ENCODE assay signal across 29 cellular contexts in genomic region chr4:107809236-107809635, GRCh38. TPM values are rescaled to one million over a fixed set of nuclear protein-coding genes. Genes with fewer than 3 reads are reported as not detected.
"Had no signal": no experiment of that assay in that cellular context is flagged by ENCODE, and none has a peak within 500 bp of the region (broad histone marks: within the 10 kb centered on the region; RNA-seq: fewer than 3 reads in every experiment).

No MANE protein-coding gene starts in this region.

- ATAC-seq: activated CD4-positive, alpha-beta T cell treated with anti-CD3 and anti-CD28 coated beads for 36 hours; activated CD4-positive, CD25-positive, alpha-beta regulatory T cell treated with anti-CD3 and anti-CD28 coated beads, Interleukin-2, amount 50 U/mL, for 24 hours; activated CD8-positive, alpha-beta T cell treated with anti-CD3 and anti-CD28 coated beads, Interleukin-2, amount 10 ng/mL, durations not matched to agents 7 days and 5 days; activated naive CD8-positive, alpha-beta T cell treated with anti-CD3 and anti-CD28 coated beads, Interleukin-2, amount 50 U/mL, for 24 hours; Panc1; WTC11 had no signal

- DNase-seq: activated CD4-positive, alpha-beta T cell treated with anti-CD3 and anti-CD28 coated beads for 36 hours; activated CD4-positive, alpha-beta T cell treated with anti-CD3 and anti-CD28 coated beads, Interleukin-2, amount 10 ng/mL, durations not matched to agents 7 days and 5 days; activated CD4-positive, alpha-beta T cell treated with anti-CD3 and anti-CD28 coated beads, Interleukin-2, amount 50 U/mL, for 48 hours; activated CD8-positive, alpha-beta T cell treated with anti-CD3 and anti-CD28 coated beads, Interleukin-2, amount 10 ng/mL, durations not matched to agents 7 days and 5 days; activated gamma-delta T cell treated with Interleukin-2 at 50 U/mL for 16 hours; activated naive CD4-positive, alpha-beta T cell treated with anti-CD3 and anti-CD28 coated beads for 36 hours; activated naive CD8-positive, alpha-beta T cell treated with anti-CD3 and anti-CD28 coated beads, Interleukin-2, amount 50 U/mL, for 24 hours; activated T-cell treated with anti-CD3 and anti-CD28 coated beads, Interleukin-2, amount 50 U/mL, for 24 hours; anterior cingulate cortex; brain microvascular endothelial cell; KG1; MM.1S; MV-4-11; NCI-H1092; NCI-H1436 treated with DMSO at 0.1 percent for 48 hours; NCI-H187 treated with DMSO at 0.1 percent for 48 hours; NCI-H2081; NCI-H2171 treated with DMSO at 0.1 percent for 48 hours; NCI-H2227 treated with DMSO at 0.1 percent for 48 hours; NCI-H446; NCI-H524 treated with DMSO at 0.1 percent for 48 hours; RPMI8226; SHP77 treated with DMSO at 0.1 percent for 48 hours; SK-N-SH had no signal

- H3K36me3 ChIP-seq: brain microvascular endothelial cell, cardiac muscle cell, SJSA1 had no signal

- H3K4me3 ChIP-seq: cardiac muscle cell, SJSA1 had no signal

- H3K27ac ChIP-seq: brain microvascular endothelial cell, cardiac muscle cell, SJSA1 had no signal

- H3K9ac ChIP-seq: SK-N-SH had no signal

- H3K9me3 ChIP-seq: SJSA1, SK-N-SH had no signal

- H3K4me2 ChIP-seq: SK-N-SH had no signal

- H3K4me1 ChIP-seq: SJSA1 had no signal

- H3K27me3 ChIP-seq: brain microvascular endothelial cell, cardiac muscle cell had no signal

RNA-seq across cellular contexts. Expression of gene SGMS2, which starts 15.5 kb away (rescaled TPM):
- total RNA-seq: activated CD8-positive, alpha-beta T cell treated with anti-CD3 and anti-CD28 coated beads, Interleukin-2, amount 10 ng/mL, durations not matched to agents 7 days and 5 days had no signal
